8 cellular contexts compared by ENCODE assay signal in the genomic region with DNA sequence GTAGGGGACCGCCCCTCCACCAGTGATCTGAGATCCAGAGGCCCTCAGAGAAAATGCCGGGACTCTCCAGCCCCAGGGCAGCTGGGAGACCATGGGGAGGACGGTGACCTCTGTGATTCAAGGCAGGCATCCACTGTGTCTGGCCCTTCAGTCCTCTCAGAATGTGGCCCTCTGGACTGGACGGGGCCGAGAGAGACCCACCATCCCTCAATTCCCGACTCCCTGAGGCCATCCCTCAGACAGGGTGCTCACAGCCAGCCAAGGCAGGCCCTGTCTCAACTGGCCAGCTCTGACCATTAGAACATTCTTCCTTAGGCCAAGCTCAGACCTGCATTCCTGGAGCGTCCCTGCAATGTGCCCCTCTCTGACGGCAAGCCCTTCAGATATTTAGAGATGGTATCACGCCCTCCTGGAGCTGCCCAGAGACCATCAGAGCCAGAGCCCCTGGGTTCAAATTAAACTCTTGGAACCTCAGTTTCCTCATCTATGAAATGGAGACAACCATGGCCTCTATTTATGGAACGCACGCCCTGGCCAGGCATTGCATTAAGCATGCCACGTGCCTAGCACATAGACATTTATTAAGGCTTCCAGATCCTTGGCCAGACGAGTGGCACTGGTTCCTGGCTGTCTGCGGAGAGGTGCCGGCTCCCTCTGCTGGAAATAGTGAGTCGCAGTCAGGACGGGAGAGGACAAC. TPM values are rescaled to one million over a fixed set of nuclear protein-coding genes. Genes with fewer than 3 reads are reported as not detected.
DNase-seq lines count a peak whose midpoint lies in the region; ATAC-seq and TF ChIP-seq lines count a peak whose summit lies in the region.

No MANE protein-coding gene starts in this region.

- TF ChIP-seq CTCF in spleen (IDR thresholded peaks at IDR 0.05 in 8 of 11, conservative IDR thresholded peaks at IDR 0.05 in 3 of 11): peak; percentile 76 to 92 (median 86)

- ATAC-seq in HG02588 (IDR thresholded peaks at IDR 0.05; ENCODE audit: unreplicated experiment): peak; percentile 63
- ATAC-seq in HG03439 (IDR thresholded peaks at IDR 0.05; ENCODE audit: unreplicated experiment): no peak

- peak; percentile 77 for DNase-seq in GM04504 (ENCODE audit: low read depth)
- peak; percentile 66 for DNase-seq in NCI-H2029 (lab: John Stamatoyannopoulos, UW)
- DNase-seq in T1000 (lab: John Stamatoyannopoulos, UW): peak; percentile 68
- DNase-seq in astrocyte of the hippocampus (ENCODE audit: low read depth, low spot score): peak; percentile 92
- DNase-seq in hypothalamus (lab: John Stamatoyannopoulos, UW): peak in 44 of 51 donors; percentile 17 to 84 (median 64)
- peak; percentile 90 for DNase-seq in spleen

- intact Hi-C loops in spleen (cut with DNase I; ENCODE audit: low total_unique reads): loop anchor here (5.0 kb wide), 1 partner anchor 131 kb away; no protein-coding TSS in a partner anchor

- H3K9me3 ChIP-seq in spleen: no peaks in the 10 kb centered on the region

- H3K27ac ChIP-seq in spleen: no peak overlapping the region

- peaks cover 0 to 6% (median 0%) of the 10 kb centered on the region in 7 donors for H3K27me3 ChIP-seq in spleen (replicated peaks in 1 of 7)

- 42 to 49% (median 48%) methylated on average over 16 to 17 of the region's 17 CpGs for WGBS in spleen, 5 donors

- peaks cover 0 to 27% (median 12%) of the 10 kb centered on the region in 6 donors for H3K4me1 ChIP-seq in spleen

- no peak for TF ChIP-seq POLR2A in spleen (IDR thresholded peaks at IDR 0.05)

- H3K36me3 ChIP-seq in spleen: no peaks in the 10 kb centered on the region

- no peak overlapping the region for H3K4me3 ChIP-seq in spleen

RNA-seq across cellular contexts. Expression of gene EPS8L3, which starts 9.6 kb away (rescaled TPM):
- 1 to 10 TPM in 1 of 7 donors, not detected in 6; 1.2 TPM for total RNA-seq in spleen
- not detected for polyA plus RNA-seq in spleen

RNA-seq across cellular contexts. Expression of gene GSTM3, which starts 32.5 kb away (rescaled TPM):
- total RNA-seq in spleen: 10 to 100 TPM in 6 of 7 donors, 1 to 10 TPM in 1; 8.9 to 42.4 (median 21.9) TPM
- 10 to 100 TPM; 11.2 to 44.0 (median 16.9) TPM for polyA plus RNA-seq in spleen
